ENCODE assay signal across 1 cellular context in the genomic region with DNA sequence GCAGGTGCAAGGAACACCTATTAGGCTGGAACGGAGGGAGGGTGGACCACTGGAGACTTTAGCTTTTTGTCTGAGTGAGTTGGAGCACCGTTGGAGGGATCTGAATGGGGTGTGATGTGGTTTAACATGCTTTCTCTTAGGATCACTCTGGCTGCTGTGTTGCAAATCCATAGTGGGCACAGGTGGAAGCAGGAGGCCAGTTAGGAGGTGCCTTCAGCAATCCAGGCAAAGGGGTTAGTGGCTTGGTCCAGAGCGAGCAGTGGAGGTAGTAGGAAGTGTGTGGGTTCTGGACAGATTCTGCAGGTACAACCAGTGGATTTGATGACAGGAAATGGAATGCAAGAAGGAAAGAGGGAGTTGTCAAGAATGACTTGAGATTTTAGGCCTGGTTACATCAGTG.
TF ChIP-seq lines count a peak whose summit lies in the region.

No MANE protein-coding gene starts in this region.

TF ChIP-seq in HepG2, 621 proteins besides CTCF, POLR2A, EP300 and RAD21 (continued from another document):
- TF ChIP-seq KLF6 (CRISPR knock-in tag; IDR thresholded peaks at IDR 0.05) (no peak), MXD4 (CRISPR knock-in tag; IDR thresholded peaks at IDR 0.05) (no peak), NFE2 (CRISPR knock-in tag; IDR thresholded peaks at IDR 0.05) (no peak), NFYC (CRISPR knock-in tag; IDR thresholded peaks at IDR 0.05) (no peak), JUNB (CRISPR knock-in tag; IDR thresholded peaks at IDR 0.05; ENCODE audit: borderline replicate concordance) (no peak), ZMYM3 (CRISPR knock-in tag; IDR thresholded peaks at IDR 0.05) (no peak), MYNN (CRISPR knock-in tag; IDR thresholded peaks at IDR 0.05; ENCODE audit: low read depth) (no peak)
- TF ChIP-seq, protein P1, sequence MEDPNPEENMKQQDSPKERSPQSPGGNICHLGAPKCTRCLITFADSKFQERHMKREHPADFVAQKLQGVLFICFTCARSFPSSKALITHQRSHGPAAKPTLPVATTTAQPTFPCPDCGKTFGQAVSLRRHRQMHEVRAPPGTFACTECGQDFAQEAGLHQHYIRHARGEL (CRISPR knock-in tag; IDR thresholded peaks at IDR 0.05) = no peak
- TF ChIP-seq, protein P2, sequence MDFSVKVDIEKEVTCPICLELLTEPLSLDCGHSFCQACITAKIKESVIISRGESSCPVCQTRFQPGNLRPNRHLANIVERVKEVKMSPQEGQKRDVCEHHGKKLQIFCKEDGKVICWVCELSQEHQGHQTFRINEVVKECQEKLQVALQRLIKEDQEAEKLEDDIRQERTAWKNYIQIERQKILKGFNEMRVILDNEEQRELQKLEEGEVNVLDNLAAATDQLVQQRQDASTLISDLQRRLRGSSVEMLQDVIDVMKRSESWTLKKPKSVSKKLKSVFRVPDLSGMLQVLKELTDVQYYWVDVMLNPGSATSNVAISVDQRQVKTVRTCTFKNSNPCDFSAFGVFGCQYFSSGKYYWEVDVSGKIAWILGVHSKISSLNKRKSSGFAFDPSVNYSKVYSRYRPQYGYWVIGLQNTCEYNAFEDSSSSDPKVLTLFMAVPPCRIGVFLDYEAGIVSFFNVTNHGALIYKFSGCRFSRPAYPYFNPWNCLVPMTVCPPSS (IDR thresholded peaks at IDR 0.05) = no peak
TF ChIP-seq in HepG2: peak in this region for 0.
